ENCODE assay signal across 10 cellular contexts in genomic region chr7:116145245-116145852, GRCh38.
DNase-seq lines count a peak whose midpoint lies in the region; ATAC-seq and TF ChIP-seq lines count a peak whose summit lies in the region.
"Had no signal": no experiment of that assay in that cellular context is flagged by ENCODE, and none has a peak within 500 bp of the region (broad histone marks: within the 10 kb centered on the region; RNA-seq: fewer than 3 reads in every experiment).

No MANE protein-coding gene starts in this region.

- TF ChIP-seq POLR2A in prostate gland (IDR thresholded peaks at IDR 0.05): no peak

- 63% methylated on average over 2 of the region's 2 CpGs for WGBS in prostate gland

- no peaks in the 10 kb centered on the region for H3K27me3 ChIP-seq in prostate gland (replicated peaks; ENCODE audit: insufficient read depth)

- POLR2A ChIA-PET in activated naive CD8-positive, alpha-beta T cell treated with anti-CD3 and anti-CD28 coated beads, Interleukin-2, amount 10 ng/mL, durations not matched to agents 7 days and 5 days (lab: Charles Lee): interaction anchor here (0.7 to 1.4 kb wide), 6 partner anchors 14 to 87 kb away, joined by 3 to 23 read pairs (median 4); partner anchors contain the start of gene TES

- H3K27ac Mint-ChIP-seq in activated naive CD8-positive, alpha-beta T cell treated with anti-CD3 and anti-CD28 coated beads, Interleukin-2, amount 10 ng/mL, durations not matched to agents 7 days and 5 days: peak overlapping the region; percentile 94
- no peak overlapping the region for H3K27ac Mint-ChIP-seq in mesothelial cell of epicardium

- no peak overlapping the region for H3K4me3 ChIP-seq in prostate gland

- H3K9me3 Mint-ChIP-seq in activated naive CD8-positive, alpha-beta T cell treated with anti-CD3 and anti-CD28 coated beads, Interleukin-2, amount 10 ng/mL, durations not matched to agents 7 days and 5 days: peaks cover 7% of the 10 kb centered on the region
- peaks cover 27% of the 10 kb centered on the region for H3K9me3 Mint-ChIP-seq in mesothelial cell of epicardium

- DNase-seq in activated naive CD8-positive, alpha-beta T cell treated with anti-CD3 and anti-CD28 coated beads, Interleukin-2, amount 10 ng/mL, durations not matched to agents 7 days and 5 days: peak; percentile 31
- DNase-seq in Right ventricle myocardium inferior (ENCODE audit: missing footprints) (no peak), mesothelial cell of epicardium (ENCODE audit: low spot score in 2 of 2, unreplicated experiment in 2 of 2) (no peak), NCI-H1930 (lab: John Stamatoyannopoulos, UW) (no peak), prostate gland (ENCODE audit: low spot score) (no peak)
- DNase-seq: effector CD8-positive, alpha-beta T cell had no signal

- peak overlapping the region; percentile 83 for H3K4me3 Mint-ChIP-seq in activated naive CD8-positive, alpha-beta T cell treated with anti-CD3 and anti-CD28 coated beads, Interleukin-2, amount 10 ng/mL, durations not matched to agents 7 days and 5 days
- H3K4me3 Mint-ChIP-seq in mesothelial cell of epicardium: no peak overlapping the region

- H3K4me1 Mint-ChIP-seq in activated naive CD8-positive, alpha-beta T cell treated with anti-CD3 and anti-CD28 coated beads, Interleukin-2, amount 10 ng/mL, durations not matched to agents 7 days and 5 days: peaks cover 66% of the 10 kb centered on the region
- peaks cover 14% of the 10 kb centered on the region for H3K4me1 Mint-ChIP-seq in mesothelial cell of epicardium

- H3K9me3 ChIP-seq in prostate gland: no peaks in the 10 kb centered on the region

- no peak overlapping the region for H3K27ac ChIP-seq in prostate gland

- H3K4me1 ChIP-seq in prostate gland (replicated peaks): no peaks in the 10 kb centered on the region

- ATAC-seq in GM18520 (IDR thresholded peaks at IDR 0.05; ENCODE audit: unreplicated experiment) (peak; percentile 57), GM21526 (IDR thresholded peaks at IDR 0.05; ENCODE audit: low FRiP score, unreplicated experiment) (peak; percentile 74), HG03280 (IDR thresholded peaks at IDR 0.05; ENCODE audit: unreplicated experiment) (peak; percentile 68), Right ventricle myocardium inferior (no peak)
- peak; percentile 99 for ATAC-seq in activated naive CD8-positive, alpha-beta T cell treated with anti-CD3 and anti-CD28 coated beads, Interleukin-2, amount 10 ng/mL, durations not matched to agents 7 days and 5 days (ENCODE audit: low read depth)
- ATAC-seq: Panc1 had no signal

- no peaks in the 10 kb centered on the region for H3K36me3 ChIP-seq in prostate gland

- no peaks in the 10 kb centered on the region for H3K27me3 Mint-ChIP-seq in activated naive CD8-positive, alpha-beta T cell treated with anti-CD3 and anti-CD28 coated beads, Interleukin-2, amount 10 ng/mL, durations not matched to agents 7 days and 5 days
- no peaks in the 10 kb centered on the region for H3K27me3 Mint-ChIP-seq in mesothelial cell of epicardium (ENCODE audit: low read depth)

- peaks cover 30% of the 10 kb centered on the region for H3K36me3 Mint-ChIP-seq in activated naive CD8-positive, alpha-beta T cell treated with anti-CD3 and anti-CD28 coated beads, Interleukin-2, amount 10 ng/mL, durations not matched to agents 7 days and 5 days
- peaks cover 2% of the 10 kb centered on the region for H3K36me3 Mint-ChIP-seq in mesothelial cell of epicardium

- intact Hi-C loops in Right ventricle myocardium inferior (cut with DNase I): no loop called here
- intact Hi-C loops in prostate gland (cut with DNase I): no loop called here

- TF ChIP-seq CTCF in mesothelial cell of epicardium (IDR thresholded peaks at IDR 0.05; ENCODE audit: unreplicated experiment) (no peak), prostate gland (IDR thresholded peaks at IDR 0.05) (no peak)
